Comparison of ENCODE assay signal across 9 cellular contexts in the genomic region with DNA sequence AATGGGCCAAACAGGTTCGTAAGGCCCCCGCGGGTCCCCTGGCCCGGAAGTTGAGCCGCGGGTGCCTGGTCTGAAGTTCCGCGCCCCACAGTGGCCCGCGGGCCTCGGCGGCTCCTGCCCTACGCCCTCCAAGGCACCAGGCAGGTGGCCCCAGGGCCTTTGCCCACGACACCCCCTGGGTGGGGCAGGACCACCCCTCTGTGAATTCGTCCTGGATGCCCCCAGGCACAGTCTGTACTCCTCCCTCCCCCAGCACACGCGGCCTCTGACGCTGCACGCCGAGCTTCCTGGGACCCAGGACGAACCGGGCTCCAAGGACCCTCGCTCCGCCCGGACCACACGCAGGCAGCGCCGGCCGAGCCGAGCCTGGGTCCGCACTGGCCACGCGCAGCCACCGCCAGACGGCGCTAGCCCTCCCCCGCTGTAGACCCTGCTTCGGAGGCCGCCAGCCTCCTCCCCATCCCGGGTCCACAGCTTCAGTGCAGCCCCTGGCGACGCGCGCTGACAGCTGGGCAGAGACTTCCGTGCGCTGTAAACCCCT. TPM values are rescaled to one million over a fixed set of nuclear protein-coding genes. Genes with fewer than 3 reads are reported as not detected.
DNase-seq lines count a peak whose midpoint lies in the region; ATAC-seq and TF ChIP-seq lines count a peak whose summit lies in the region.
"Had no signal": no experiment of that assay in that cellular context is flagged by ENCODE, and none has a peak within 500 bp of the region (broad histone marks: within the 10 kb centered on the region; RNA-seq: fewer than 3 reads in every experiment).

No MANE protein-coding gene starts in this region.

- H3K9me3 ChIP-seq in NT2/D1 (ENCODE audit: insufficient read depth, low read length) (no peaks in the 10 kb centered on the region), testis (no peaks in the 10 kb centered on the region)

- intact Hi-C loops in testis (cut with DNase I; ENCODE audit: low total_unique reads) = no loop called here

- H3K4me3 ChIP-seq in NT2/D1 (ENCODE audit: insufficient read length, low read depth) = peak overlapping the region; percentile 58
- peak overlapping the region; percentile 55 to 76 for H3K4me3 ChIP-seq in testis

- no peak for DNase-seq in activated T-cell treated with anti-CD3 and anti-CD28 coated beads, Interleukin-2, amount 50 U/mL, for 4 hours
- no peak for DNase-seq in activated T-cell treated with anti-CD3 and anti-CD28 coated beads, Interleukin-2, amount 50 U/mL, for 24 hours
- DNase-seq in NT2/D1 (ENCODE audit: low read depth, low spot score) (peak; percentile 59), iris pigment epithelial cell (ENCODE audit: low read depth) (peak; percentile 3), testis (peak; percentile 67), AML-193 (lab: John Stamatoyannopoulos, UW) (no peak), RKO (ENCODE audit: low spot score) (no peak)
- DNase-seq: hippocampal formation had no signal

- TF ChIP-seq POLR2A in testis (IDR thresholded peaks at IDR 0.05) = no peak

- H3K36me3 Mint-ChIP-seq in activated T-cell treated with anti-CD3 and anti-CD28 coated beads, Interleukin-2, amount 50 U/mL, for 4 hours (ENCODE audit: insufficient read depth) = no peaks in the 10 kb centered on the region
- H3K36me3 Mint-ChIP-seq in activated T-cell treated with anti-CD3 and anti-CD28 coated beads, Interleukin-2, amount 50 U/mL, for 24 hours (ENCODE audit: low read depth) = no peaks in the 10 kb centered on the region

- H3K27me3 ChIP-seq in NT2/D1 (ENCODE audit: insufficient read depth, insufficient read length) (peaks cover 3% of the 10 kb centered on the region), testis (no peaks in the 10 kb centered on the region)

- H3K27ac ChIP-seq in testis = peak overlapping the region; percentile 21 to 41

- peak in 2 of 3 experiments; percentile 51 to 80 for TF ChIP-seq CTCF in testis (IDR thresholded peaks at IDR 0.05)

- H3K9ac ChIP-seq in NT2/D1 (ENCODE audit: insufficient read length, low read depth) = peak overlapping the region; percentile 77

- no peaks in the 10 kb centered on the region for H3K9me3 Mint-ChIP-seq in activated T-cell treated with anti-CD3 and anti-CD28 coated beads, Interleukin-2, amount 50 U/mL, for 4 hours
- H3K9me3 Mint-ChIP-seq in activated T-cell treated with anti-CD3 and anti-CD28 coated beads, Interleukin-2, amount 50 U/mL, for 24 hours = no peaks in the 10 kb centered on the region

- H3K4me1 ChIP-seq in NT2/D1 (ENCODE audit: insufficient read depth, insufficient read length) (peaks cover 3% of the 10 kb centered on the region), testis (peaks cover 5% of the 10 kb centered on the region)

- H3K4me1 Mint-ChIP-seq in activated T-cell treated with anti-CD3 and anti-CD28 coated beads, Interleukin-2, amount 50 U/mL, for 4 hours (ENCODE audit: low read depth) = peaks cover 7% of the 10 kb centered on the region
- H3K4me1 Mint-ChIP-seq in activated T-cell treated with anti-CD3 and anti-CD28 coated beads, Interleukin-2, amount 50 U/mL, for 24 hours (ENCODE audit: low read depth) = peaks cover 5% of the 10 kb centered on the region

- H3K27me3 Mint-ChIP-seq in activated T-cell treated with anti-CD3 and anti-CD28 coated beads, Interleukin-2, amount 50 U/mL, for 4 hours (ENCODE audit: low read depth) = peaks cover 44% of the 10 kb centered on the region
- peaks cover 71% of the 10 kb centered on the region for H3K27me3 Mint-ChIP-seq in activated T-cell treated with anti-CD3 and anti-CD28 coated beads, Interleukin-2, amount 50 U/mL, for 24 hours

- H3K4me3 Mint-ChIP-seq in activated T-cell treated with anti-CD3 and anti-CD28 coated beads, Interleukin-2, amount 50 U/mL, for 4 hours = no peak overlapping the region
- no peak overlapping the region for H3K4me3 Mint-ChIP-seq in activated T-cell treated with anti-CD3 and anti-CD28 coated beads, Interleukin-2, amount 50 U/mL, for 24 hours

- peak; percentile 32 to 34 for ATAC-seq in activated T-cell treated with anti-CD3 and anti-CD28 coated beads, Interleukin-2, amount 50 U/mL, for 4 hours
- no peak for ATAC-seq in HG02759 (IDR thresholded peaks at IDR 0.05; ENCODE audit: unreplicated experiment)

- no peaks in the 10 kb centered on the region for H3K36me3 ChIP-seq in NT2/D1 (ENCODE audit: insufficient read depth, insufficient read length, low read length)
- H3K36me3 ChIP-seq in testis (ENCODE audit: low read depth, missing control alignments) = no peaks in the 10 kb centered on the region

- no peak overlapping the region for H3K27ac Mint-ChIP-seq in activated T-cell treated with anti-CD3 and anti-CD28 coated beads, Interleukin-2, amount 50 U/mL, for 24 hours

- WGBS in testis, 2 donors = 1% methylated on average over 34 of the region's 46 CpGs; no CpG with 5 or more reads in 1 of the 2 donors

RNA-seq across cellular contexts. Expression of a gene that starts 0.8 kb away (rescaled TPM):
- under 1 TPM in 2 of 3 donors, not detected in 1; 0.11 to 0.13 TPM for total RNA-seq in activated T-cell treated with anti-CD3 and anti-CD28 coated beads, Interleukin-2, amount 50 U/mL, for 4 hours
- total RNA-seq in testis = 1 to 10 TPM; 7.7 to 8.3 TPM
- polyA plus RNA-seq in testis (ENCODE audit: insufficient read depth, low read depth, low replicate concordance) = 3.0 TPM

Comparison
In these comparisons a context has a peak if more than half of its experiments do, and no peak if none do; other contexts are left out.
1. DNase-seq: peak in NT2/D1 (single experiment), iris pigment epithelial cell (single experiment) and testis (single experiment); none in activated T-cell treated with anti-CD3 and anti-CD28 coated beads, Interleukin-2, amount 50 U/mL, for 4 hours (single experiment), activated T-cell treated with anti-CD3 and anti-CD28 coated beads, Interleukin-2, amount 50 U/mL, for 24 hours (single experiment), AML-193 (0 of 2) and RKO (single experiment).
2. RNA of a gene that starts 0.8 kb away (total RNA-seq): 7.7 to 8.3 TPM in testis; 0.11 to 0.13 TPM in activated T-cell treated with anti-CD3 and anti-CD28 coated beads, Interleukin-2, amount 50 U/mL, for 4 hours; every median in the first group is over 4 times any median in the second.